ENCODE assay signal across 1 cellular context in the genomic region with DNA sequence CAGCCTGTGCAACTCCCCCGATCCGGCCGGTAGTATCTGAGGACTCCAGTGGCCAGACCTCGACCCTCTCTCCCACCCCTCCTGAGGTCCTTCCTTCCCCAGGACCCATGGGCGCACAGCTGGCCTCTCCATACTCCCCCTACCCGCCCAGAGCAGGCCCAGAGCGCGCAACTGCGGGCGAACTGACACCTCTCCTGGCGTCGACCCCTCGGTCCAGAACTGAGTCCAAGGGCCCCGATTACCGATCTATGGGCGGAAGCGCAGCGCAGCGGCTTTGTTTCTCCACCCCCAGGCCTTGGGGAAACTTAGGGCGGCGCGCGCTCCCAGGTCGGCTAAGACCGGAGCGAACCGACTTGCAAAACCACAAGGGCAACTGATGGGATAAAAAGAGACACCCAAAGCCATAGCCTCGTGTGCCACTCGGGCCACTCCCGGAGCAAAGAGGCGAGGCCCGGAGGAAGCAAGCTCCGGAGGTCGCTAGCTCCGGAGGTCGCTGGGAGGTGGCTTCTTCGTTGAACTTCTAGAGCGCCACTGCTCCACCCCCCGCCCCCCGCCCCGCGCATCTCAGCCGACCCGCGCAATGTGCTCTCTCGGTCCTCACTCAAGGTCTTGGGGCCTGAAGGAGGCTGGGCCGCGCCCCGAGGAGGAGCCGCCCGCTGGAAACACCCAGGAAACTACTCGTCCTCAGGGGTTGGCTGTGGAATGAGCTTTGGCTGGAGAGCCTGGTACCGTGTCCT.
A peak's percentile ranks its signal among the peaks of the same experiment; 100 is the strongest.
TF ChIP-seq lines count a peak whose summit lies in the region.

No MANE protein-coding gene starts in this region.

TF ChIP-seq in K562, 482 proteins besides CTCF, POLR2A, EP300 and RAD21 (continued from another document):
- TF ChIP-seq, protein P1, sequence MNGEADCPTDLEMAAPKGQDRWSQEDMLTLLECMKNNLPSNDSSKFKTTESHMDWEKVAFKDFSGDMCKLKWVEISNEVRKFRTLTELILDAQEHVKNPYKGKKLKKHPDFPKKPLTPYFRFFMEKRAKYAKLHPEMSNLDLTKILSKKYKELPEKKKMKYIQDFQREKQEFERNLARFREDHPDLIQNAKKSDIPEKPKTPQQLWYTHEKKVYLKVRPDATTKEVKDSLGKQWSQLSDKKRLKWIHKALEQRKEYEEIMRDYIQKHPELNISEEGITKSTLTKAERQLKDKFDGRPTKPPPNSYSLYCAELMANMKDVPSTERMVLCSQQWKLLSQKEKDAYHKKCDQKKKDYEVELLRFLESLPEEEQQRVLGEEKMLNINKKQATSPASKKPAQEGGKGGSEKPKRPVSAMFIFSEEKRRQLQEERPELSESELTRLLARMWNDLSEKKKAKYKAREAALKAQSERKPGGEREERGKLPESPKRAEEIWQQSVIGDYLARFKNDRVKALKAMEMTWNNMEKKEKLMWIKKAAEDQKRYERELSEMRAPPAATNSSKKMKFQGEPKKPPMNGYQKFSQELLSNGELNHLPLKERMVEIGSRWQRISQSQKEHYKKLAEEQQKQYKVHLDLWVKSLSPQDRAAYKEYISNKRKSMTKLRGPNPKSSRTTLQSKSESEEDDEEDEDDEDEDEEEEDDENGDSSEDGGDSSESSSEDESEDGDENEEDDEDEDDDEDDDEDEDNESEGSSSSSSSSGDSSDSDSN (IDR thresholded peaks at IDR 0.05; ENCODE audit: borderline replicate concordance in 1 of 2, low read depth in 2 of 2, low read length in 2 of 2) = peak in 1 of 2 experiments; percentile 33; a peak in 1 of 4 replicates
- TF ChIP-seq SREBF2 (CRISPR knock-in tag; IDR thresholded peaks at IDR 0.05) = no peak
- TF ChIP-seq, protein P2, sequence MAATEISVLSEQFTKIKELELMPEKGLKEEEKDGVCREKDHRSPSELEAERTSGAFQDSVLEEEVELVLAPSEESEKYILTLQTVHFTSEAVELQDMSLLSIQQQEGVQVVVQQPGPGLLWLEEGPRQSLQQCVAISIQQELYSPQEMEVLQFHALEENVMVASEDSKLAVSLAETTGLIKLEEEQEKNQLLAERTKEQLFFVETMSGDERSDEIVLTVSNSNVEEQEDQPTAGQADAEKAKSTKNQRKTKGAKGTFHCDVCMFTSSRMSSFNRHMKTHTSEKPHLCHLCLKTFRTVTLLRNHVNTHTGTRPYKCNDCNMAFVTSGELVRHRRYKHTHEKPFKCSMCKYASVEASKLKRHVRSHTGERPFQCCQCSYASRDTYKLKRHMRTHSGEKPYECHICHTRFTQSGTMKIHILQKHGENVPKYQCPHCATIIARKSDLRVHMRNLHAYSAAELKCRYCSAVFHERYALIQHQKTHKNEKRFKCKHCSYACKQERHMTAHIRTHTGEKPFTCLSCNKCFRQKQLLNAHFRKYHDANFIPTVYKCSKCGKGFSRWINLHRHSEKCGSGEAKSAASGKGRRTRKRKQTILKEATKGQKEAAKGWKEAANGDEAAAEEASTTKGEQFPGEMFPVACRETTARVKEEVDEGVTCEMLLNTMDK (IDR thresholded peaks at IDR 0.05; ENCODE audit: borderline replicate concordance, insufficient read depth, low read depth, low read length, poor library complexity, severe bottlenecking) = no peak
- no peak for TF ChIP-seq TBP (optimal IDR thresholded peaks at IDR 0.05; ENCODE audit: low read depth, low read length)
- TF ChIP-seq, protein P3, sequence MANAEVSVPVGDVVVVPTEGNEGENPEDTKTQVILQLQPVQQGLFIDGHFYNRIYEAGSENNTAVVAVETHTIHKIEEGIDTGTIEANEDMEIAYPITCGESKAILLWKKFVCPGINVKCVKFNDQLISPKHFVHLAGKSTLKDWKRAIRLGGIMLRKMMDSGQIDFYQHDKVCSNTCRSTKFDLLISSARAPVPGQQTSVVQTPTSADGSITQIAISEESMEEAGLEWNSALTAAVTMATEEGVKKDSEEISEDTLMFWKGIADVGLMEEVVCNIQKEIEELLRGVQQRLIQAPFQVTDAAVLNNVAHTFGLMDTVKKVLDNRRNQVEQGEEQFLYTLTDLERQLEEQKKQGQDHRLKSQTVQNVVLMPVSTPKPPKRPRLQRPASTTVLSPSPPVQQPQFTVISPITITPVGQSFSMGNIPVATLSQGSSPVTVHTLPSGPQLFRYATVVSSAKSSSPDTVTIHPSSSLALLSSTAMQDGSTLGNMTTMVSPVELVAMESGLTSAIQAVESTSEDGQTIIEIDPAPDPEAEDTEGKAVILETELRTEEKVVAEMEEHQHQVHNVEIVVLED (CRISPR knock-in tag; IDR thresholded peaks at IDR 0.05) = no peak
- TF ChIP-seq, protein P4, sequence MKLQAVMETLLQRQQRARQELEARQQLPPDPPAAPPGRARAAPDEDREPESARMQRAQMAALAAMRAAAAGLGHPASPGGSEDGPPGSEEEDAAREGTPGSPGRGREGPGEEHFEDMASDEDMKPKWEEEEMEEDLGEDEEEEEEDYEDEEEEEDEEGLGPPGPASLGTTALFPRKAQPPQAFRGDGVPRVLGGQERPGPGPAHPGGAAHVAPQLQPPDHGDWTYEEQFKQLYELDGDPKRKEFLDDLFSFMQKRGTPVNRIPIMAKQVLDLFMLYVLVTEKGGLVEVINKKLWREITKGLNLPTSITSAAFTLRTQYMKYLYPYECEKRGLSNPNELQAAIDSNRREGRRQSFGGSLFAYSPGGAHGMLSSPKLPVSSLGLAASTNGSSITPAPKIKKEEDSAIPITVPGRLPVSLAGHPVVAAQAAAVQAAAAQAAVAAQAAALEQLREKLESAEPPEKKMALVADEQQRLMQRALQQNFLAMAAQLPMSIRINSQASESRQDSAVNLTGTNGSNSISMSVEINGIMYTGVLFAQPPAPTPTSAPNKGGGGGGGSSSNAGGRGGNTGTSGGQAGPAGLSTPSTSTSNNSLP (IDR thresholded peaks at IDR 0.05; ENCODE audit: borderline replicate concordance, low read depth, low read length) = no peak
- TF ChIP-seq, protein P5, sequence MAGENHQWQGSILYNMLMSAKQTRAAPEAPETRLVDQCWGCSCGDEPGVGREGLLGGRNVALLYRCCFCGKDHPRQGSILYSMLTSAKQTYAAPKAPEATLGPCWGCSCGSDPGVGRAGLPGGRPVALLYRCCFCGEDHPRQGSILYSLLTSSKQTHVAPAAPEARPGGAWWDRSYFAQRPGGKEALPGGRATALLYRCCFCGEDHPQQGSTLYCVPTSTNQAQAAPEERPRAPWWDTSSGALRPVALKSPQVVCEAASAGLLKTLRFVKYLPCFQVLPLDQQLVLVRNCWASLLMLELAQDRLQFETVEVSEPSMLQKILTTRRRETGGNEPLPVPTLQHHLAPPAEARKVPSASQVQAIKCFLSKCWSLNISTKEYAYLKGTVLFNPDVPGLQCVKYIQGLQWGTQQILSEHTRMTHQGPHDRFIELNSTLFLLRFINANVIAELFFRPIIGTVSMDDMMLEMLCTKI (IDR thresholded peaks at IDR 0.05; ENCODE audit: partially characterized antibody) = no peak
- TF ChIP-seq, protein P6, sequence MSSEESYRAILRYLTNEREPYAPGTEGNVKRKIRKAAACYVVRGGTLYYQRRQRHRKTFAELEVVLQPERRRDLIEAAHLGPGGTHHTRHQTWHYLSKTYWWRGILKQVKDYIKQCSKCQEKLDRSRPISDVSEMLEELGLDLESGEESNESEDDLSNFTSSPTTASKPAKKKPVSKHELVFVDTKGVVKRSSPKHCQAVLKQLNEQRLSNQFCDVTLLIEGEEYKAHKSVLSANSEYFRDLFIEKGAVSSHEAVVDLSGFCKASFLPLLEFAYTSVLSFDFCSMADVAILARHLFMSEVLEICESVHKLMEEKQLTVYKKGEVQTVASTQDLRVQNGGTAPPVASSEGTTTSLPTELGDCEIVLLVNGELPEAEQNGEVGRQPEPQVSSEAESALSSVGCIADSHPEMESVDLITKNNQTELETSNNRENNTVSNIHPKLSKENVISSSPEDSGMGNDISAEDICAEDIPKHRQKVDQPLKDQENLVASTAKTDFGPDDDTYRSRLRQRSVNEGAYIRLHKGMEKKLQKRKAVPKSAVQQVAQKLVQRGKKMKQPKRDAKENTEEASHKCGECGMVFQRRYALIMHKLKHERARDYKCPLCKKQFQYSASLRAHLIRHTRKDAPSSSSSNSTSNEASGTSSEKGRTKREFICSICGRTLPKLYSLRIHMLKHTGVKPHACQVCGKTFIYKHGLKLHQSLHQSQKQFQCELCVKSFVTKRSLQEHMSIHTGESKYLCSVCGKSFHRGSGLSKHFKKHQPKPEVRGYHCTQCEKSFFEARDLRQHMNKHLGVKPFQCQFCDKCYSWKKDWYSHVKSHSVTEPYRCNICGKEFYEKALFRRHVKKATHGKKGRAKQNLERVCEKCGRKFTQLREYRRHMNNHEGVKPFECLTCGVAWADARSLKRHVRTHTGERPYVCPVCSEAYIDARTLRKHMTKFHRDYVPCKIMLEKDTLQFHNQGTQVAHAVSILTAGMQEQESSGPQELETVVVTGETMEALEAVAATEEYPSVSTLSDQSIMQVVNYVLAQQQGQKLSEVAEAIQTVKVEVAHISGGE (CRISPR knock-in tag; IDR thresholded peaks at IDR 0.05) = peak in 1 of 3 experiments; percentile 67; a peak in 1 of 6 replicates
- no peak for TF ChIP-seq EWSR1 (IDR thresholded peaks at IDR 0.05; ENCODE audit: borderline replicate concordance, low read depth, partially characterized antibody)
